1 cellular context compared by ENCODE assay signal in genomic region chr6:11232968-11233626, GRCh38.
TF ChIP-seq lines count a peak whose summit lies in the region.

No MANE protein-coding gene starts in this region.

TF ChIP-seq in K562, 482 proteins besides CTCF, POLR2A, EP300 and RAD21 (continued from another document):
- TF ChIP-seq, protein P1, sequence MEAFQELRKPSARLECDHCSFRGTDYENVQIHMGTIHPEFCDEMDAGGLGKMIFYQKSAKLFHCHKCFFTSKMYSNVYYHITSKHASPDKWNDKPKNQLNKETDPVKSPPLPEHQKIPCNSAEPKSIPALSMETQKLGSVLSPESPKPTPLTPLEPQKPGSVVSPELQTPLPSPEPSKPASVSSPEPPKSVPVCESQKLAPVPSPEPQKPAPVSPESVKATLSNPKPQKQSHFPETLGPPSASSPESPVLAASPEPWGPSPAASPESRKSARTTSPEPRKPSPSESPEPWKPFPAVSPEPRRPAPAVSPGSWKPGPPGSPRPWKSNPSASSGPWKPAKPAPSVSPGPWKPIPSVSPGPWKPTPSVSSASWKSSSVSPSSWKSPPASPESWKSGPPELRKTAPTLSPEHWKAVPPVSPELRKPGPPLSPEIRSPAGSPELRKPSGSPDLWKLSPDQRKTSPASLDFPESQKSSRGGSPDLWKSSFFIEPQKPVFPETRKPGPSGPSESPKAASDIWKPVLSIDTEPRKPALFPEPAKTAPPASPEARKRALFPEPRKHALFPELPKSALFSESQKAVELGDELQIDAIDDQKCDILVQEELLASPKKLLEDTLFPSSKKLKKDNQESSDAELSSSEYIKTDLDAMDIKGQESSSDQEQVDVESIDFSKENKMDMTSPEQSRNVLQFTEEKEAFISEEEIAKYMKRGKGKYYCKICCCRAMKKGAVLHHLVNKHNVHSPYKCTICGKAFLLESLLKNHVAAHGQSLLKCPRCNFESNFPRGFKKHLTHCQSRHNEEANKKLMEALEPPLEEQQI (IDR thresholded peaks at IDR 0.05): 0 out of 2 replicates have a peak, but pooled peaks have one; percentile 20
- TF ChIP-seq MBD2 (IDR thresholded peaks at IDR 0.05; ENCODE audit: borderline replicate concordance, low read depth): no peak
- 0 out of 2 replicates have a peak, but pooled peaks have one; percentile 43 for TF ChIP-seq NCOA6 (IDR thresholded peaks at IDR 0.05)
- TF ChIP-seq DPF2 (IDR thresholded peaks at IDR 0.05): no peak; the same call in 1 of the 2 replicates
- TF ChIP-seq RFX1 (IDR thresholded peaks at IDR 0.05): peak; percentile 55
- TF ChIP-seq ZNF280A (IDR thresholded peaks at IDR 0.05; ENCODE audit: low read depth, partially characterized antibody): no peak
- no peak for TF ChIP-seq ZNF174 (CRISPR knock-in tag; IDR thresholded peaks at IDR 0.05)
- TF ChIP-seq MTA1 (IDR thresholded peaks at IDR 0.05; ENCODE audit: borderline replicate concordance): 0 out of 2 replicates have a peak, but pooled peaks have one; percentile 64
- TF ChIP-seq NCOA4 (IDR thresholded peaks at IDR 0.05; ENCODE audit: partially characterized antibody): no peak
- TF ChIP-seq GABPA (tag; conservative IDR thresholded peaks at IDR 0.05; ENCODE audit: low read depth): 0 out of 2 replicates have a peak, but pooled peaks have one; percentile 6
